8 cellular contexts compared by ENCODE assay signal in genomic region chr6:166775180-166775922, GRCh38.
A peak's percentile ranks its signal among the peaks of the same experiment; 100 is the strongest.
DNase-seq lines count a peak whose midpoint lies in the region; ATAC-seq and TF ChIP-seq lines count a peak whose summit lies in the region.

No MANE protein-coding gene starts in this region.

- no peaks in the 10 kb centered on the region for H3K9me3 Mint-ChIP-seq in progenitor cell of endocrine pancreas (ENCODE audit: low read depth)

- DNase-seq in SIG-M5 treated with dmso at 0.1 percent for 504 hours (lab: John Stamatoyannopoulos, UW; ENCODE audit: unreplicated experiment) (peak; percentile 56), SIG-M5 (lab: John Stamatoyannopoulos, UW) (no peak), SK-N-DZ (ENCODE audit: low spot score) (peak; percentile 65), head of caudate nucleus (peak in 40 of 42 donors; percentile 34 to 83 (median 62)), progenitor cell of endocrine pancreas (ENCODE audit: low spot score, unreplicated experiment) (peak; percentile 39)
- peak; percentile 47 for DNase-seq in activated naive CD4-positive, alpha-beta T cell treated with anti-CD3 and anti-CD28 coated beads, Interleukin-2, amount 50 U/mL, for 16 hours

- TF ChIP-seq CTCF in LNCAP (IDR thresholded peaks at IDR 0.05): peak; percentile 78
- peak; percentile 87 for TF ChIP-seq CTCF in progenitor cell of endocrine pancreas (IDR thresholded peaks at IDR 0.05; ENCODE audit: unreplicated experiment)

- intact Hi-C loops in head of caudate nucleus (cut with DNase I): no loop called here

- peaks cover 43% of the 10 kb centered on the region for H3K27me3 Mint-ChIP-seq in progenitor cell of endocrine pancreas

- H3K4me1 Mint-ChIP-seq in progenitor cell of endocrine pancreas (ENCODE audit: low read depth): no peaks in the 10 kb centered on the region

- no peak for ATAC-seq in GM18502 (IDR thresholded peaks at IDR 0.05; ENCODE audit: poor library complexity, unreplicated experiment)

- no peak overlapping the region for H3K4me3 Mint-ChIP-seq in progenitor cell of endocrine pancreas (ENCODE audit: low read depth)

- H3K27ac Mint-ChIP-seq in progenitor cell of endocrine pancreas: no peak overlapping the region

- no peaks in the 10 kb centered on the region for H3K36me3 Mint-ChIP-seq in progenitor cell of endocrine pancreas (ENCODE audit: insufficient read depth)
